8 cellular contexts compared by ENCODE assay signal in genomic region chr1:40979241-40980067, GRCh38. TPM values are rescaled to one million over a fixed set of nuclear protein-coding genes. Genes with fewer than 3 reads are reported as not detected.
DNase-seq lines count a peak whose midpoint lies in the region; ATAC-seq and TF ChIP-seq lines count a peak whose summit lies in the region.

TSS of gene CTPS1 (plus strand) at chr1:40979696. CDS start at chr1:40983291, 3,595 bp downstream.

- DNase-seq in NCI-H1694 (lab: John Stamatoyannopoulos, UW) (peak; percentile 65), amniotic epithelial cell (ENCODE audit: low read depth) (peak; percentile 86), left cardiac atrium (peak; percentile 96), progenitor cell of endocrine pancreas (ENCODE audit: low spot score, unreplicated experiment) (peak; percentile 91), ureter (ENCODE audit: low spot score) (peak; percentile 97)

- no peaks in the 10 kb centered on the region for H3K9me3 Mint-ChIP-seq in progenitor cell of endocrine pancreas (ENCODE audit: low read depth)

- intact Hi-C loops in T-helper 1 cell treated with Interleukin-12 subunit alpha and Interleukin-12 subunit beta and Interleukin-4 antibody, amounts not matched to agents 30 ng/mL and 1 ng/mL, for 36 hours (cut with micrococcal nuclease): loop anchor here (1.0 to 2.0 kb wide), 9 partner anchors 23 to 939 kb away; partner anchors contain the start of genes CAP1, CITED4 and NFYC
- intact Hi-C loops in left cardiac atrium (cut with DNase I): no loop called here

- peaks cover 21% of the 10 kb centered on the region for H3K4me1 Mint-ChIP-seq in progenitor cell of endocrine pancreas (ENCODE audit: low read depth)

- peak within 1 kb of the TSS; percentile 81 for H3K4me3 Mint-ChIP-seq in progenitor cell of endocrine pancreas (ENCODE audit: low read depth)

- H3K36me3 Mint-ChIP-seq in progenitor cell of endocrine pancreas (ENCODE audit: insufficient read depth): peaks cover 4% of the 10 kb centered on the region

- TF ChIP-seq CTCF in progenitor cell of endocrine pancreas (IDR thresholded peaks at IDR 0.05; ENCODE audit: unreplicated experiment): peak; percentile 50

- ATAC-seq in GM18498 (IDR thresholded peaks at IDR 0.05; ENCODE audit: unreplicated experiment) (peak; percentile 91), HG02885 (IDR thresholded peaks at IDR 0.05; ENCODE audit: poor library complexity, unreplicated experiment) (peak; percentile 91), left cardiac atrium (peak; percentile 94 to 96)

- H3K27me3 Mint-ChIP-seq in progenitor cell of endocrine pancreas: peaks cover 5% of the 10 kb centered on the region

- H3K27ac Mint-ChIP-seq in progenitor cell of endocrine pancreas: peak within 1 kb of the TSS; percentile 95

RNA-seq across cellular contexts. Expression of gene CTPS1, which starts in this region (rescaled TPM):
- 64.3 and 65.4 TPM in 2 replicates for total RNA-seq in T-helper 1 cell treated with Interleukin-12 subunit alpha and Interleukin-12 subunit beta and Interleukin-4 antibody, amounts not matched to agents 30 ng/mL and 1 ng/mL, for 36 hours
- 10 to 100 TPM; 10.3 to 18.3 TPM for total RNA-seq in left cardiac atrium
- 37.6 and 38.5 TPM in 2 replicates for total RNA-seq in progenitor cell of endocrine pancreas
- 51.0 TPM for total RNA-seq in ureter

Comparison
In these comparisons a context has a peak if more than half of its experiments do, and no peak if none do; other contexts are left out.
1. Peak in every context shown above with its lines: DNase-seq and ATAC-seq.